In genomic region chr20:32975698-32976674, GRCh38 we compare ENCODE assay signal across 1 cellular context.
A peak's percentile ranks its signal among the peaks of the same experiment; 100 is the strongest.
TF ChIP-seq lines count a peak whose summit lies in the region.

No MANE protein-coding gene starts in this region.

TF ChIP-seq in HepG2, 621 proteins besides CTCF, POLR2A, EP300 and RAD21 (continued from another document and continues in another):
- TF ChIP-seq, protein P1, sequence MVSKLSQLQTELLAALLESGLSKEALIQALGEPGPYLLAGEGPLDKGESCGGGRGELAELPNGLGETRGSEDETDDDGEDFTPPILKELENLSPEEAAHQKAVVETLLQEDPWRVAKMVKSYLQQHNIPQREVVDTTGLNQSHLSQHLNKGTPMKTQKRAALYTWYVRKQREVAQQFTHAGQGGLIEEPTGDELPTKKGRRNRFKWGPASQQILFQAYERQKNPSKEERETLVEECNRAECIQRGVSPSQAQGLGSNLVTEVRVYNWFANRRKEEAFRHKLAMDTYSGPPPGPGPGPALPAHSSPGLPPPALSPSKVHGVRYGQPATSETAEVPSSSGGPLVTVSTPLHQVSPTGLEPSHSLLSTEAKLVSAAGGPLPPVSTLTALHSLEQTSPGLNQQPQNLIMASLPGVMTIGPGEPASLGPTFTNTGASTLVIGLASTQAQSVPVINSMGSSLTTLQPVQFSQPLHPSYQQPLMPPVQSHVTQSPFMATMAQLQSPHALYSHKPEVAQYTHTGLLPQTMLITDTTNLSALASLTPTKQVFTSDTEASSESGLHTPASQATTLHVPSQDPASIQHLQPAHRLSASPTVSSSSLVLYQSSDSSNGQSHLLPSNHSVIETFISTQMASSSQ (IDR thresholded peaks at IDR 0.05; ENCODE audit: low read depth) = no peak
- TF ChIP-seq, protein P1 (CRISPR knock-in tag; IDR thresholded peaks at IDR 0.05; ENCODE audit: borderline replicate concordance) = peak; percentile 34; the same call in 1 of the 2 replicates
- peak; percentile 44; the same call in 1 of the 2 replicates for TF ChIP-seq TAF1 (CRISPR knock-in tag; IDR thresholded peaks at IDR 0.05)
- TF ChIP-seq HDAC2 (CRISPR knock-in tag; IDR thresholded peaks at IDR 0.05) = peak; percentile 67
- no peak for TF ChIP-seq U2AF1 (optimal IDR thresholded peaks at IDR 0.05; ENCODE audit: low read depth, low read length)
- TF ChIP-seq ZNF362 (CRISPR knock-in tag; IDR thresholded peaks at IDR 0.05; ENCODE audit: borderline replicate concordance) = 0 out of 2 replicates have a peak, but pooled peaks have one; percentile 29
- peak; percentile 62; the same call in 1 of the 2 replicates for TF ChIP-seq HNF1B (CRISPR knock-in tag; IDR thresholded peaks at IDR 0.05)
- TF ChIP-seq IKZF1 (IDR thresholded peaks at IDR 0.05) = no peak
- peak; percentile 84 for TF ChIP-seq ZNF331 (CRISPR knock-in tag; IDR thresholded peaks at IDR 0.05)
- TF ChIP-seq ZNF292 (CRISPR knock-in tag; IDR thresholded peaks at IDR 0.05; ENCODE audit: borderline replicate concordance, low read depth) = peak; percentile 93
- peak; percentile 45; the same call in 1 of the 2 replicates for TF ChIP-seq ERF (CRISPR knock-in tag; IDR thresholded peaks at IDR 0.05)
- 0 out of 2 replicates have a peak, but pooled peaks have one; percentile 15 for TF ChIP-seq JUND (CRISPR knock-in tag; IDR thresholded peaks at IDR 0.05)
- TF ChIP-seq CHD4 (IDR thresholded peaks at IDR 0.05; ENCODE audit: borderline replicate concordance, low read length) = no peak
- peak; percentile 64 for TF ChIP-seq RXRA (CRISPR knock-in tag; IDR thresholded peaks at IDR 0.05)
- peak; percentile 45; the same call in 1 of the 2 replicates for TF ChIP-seq ZNF614 (CRISPR knock-in tag; IDR thresholded peaks at IDR 0.05; ENCODE audit: borderline replicate concordance)
- TF ChIP-seq MBNL3 (CRISPR knock-in tag; conservative IDR thresholded peaks at IDR 0.05) = no peak
- 0 out of 4 replicates have a peak, but pooled peaks have one; percentile 24 to 25 for TF ChIP-seq HMGXB4 (CRISPR knock-in tag; IDR thresholded peaks at IDR 0.05; ENCODE audit: borderline replicate concordance in 1 of 2, low read depth in 1 of 2)
- TF ChIP-seq ZNF280B (CRISPR knock-in tag; IDR thresholded peaks at IDR 0.05; ENCODE audit: borderline replicate concordance) = 0 out of 2 replicates have a peak, but pooled peaks have one; percentile 24
- TF ChIP-seq FOSL2 (CRISPR knock-in tag; IDR thresholded peaks at IDR 0.05) = peak; percentile 63; the same call in 1 of the 2 replicates
- TF ChIP-seq, protein P2, sequence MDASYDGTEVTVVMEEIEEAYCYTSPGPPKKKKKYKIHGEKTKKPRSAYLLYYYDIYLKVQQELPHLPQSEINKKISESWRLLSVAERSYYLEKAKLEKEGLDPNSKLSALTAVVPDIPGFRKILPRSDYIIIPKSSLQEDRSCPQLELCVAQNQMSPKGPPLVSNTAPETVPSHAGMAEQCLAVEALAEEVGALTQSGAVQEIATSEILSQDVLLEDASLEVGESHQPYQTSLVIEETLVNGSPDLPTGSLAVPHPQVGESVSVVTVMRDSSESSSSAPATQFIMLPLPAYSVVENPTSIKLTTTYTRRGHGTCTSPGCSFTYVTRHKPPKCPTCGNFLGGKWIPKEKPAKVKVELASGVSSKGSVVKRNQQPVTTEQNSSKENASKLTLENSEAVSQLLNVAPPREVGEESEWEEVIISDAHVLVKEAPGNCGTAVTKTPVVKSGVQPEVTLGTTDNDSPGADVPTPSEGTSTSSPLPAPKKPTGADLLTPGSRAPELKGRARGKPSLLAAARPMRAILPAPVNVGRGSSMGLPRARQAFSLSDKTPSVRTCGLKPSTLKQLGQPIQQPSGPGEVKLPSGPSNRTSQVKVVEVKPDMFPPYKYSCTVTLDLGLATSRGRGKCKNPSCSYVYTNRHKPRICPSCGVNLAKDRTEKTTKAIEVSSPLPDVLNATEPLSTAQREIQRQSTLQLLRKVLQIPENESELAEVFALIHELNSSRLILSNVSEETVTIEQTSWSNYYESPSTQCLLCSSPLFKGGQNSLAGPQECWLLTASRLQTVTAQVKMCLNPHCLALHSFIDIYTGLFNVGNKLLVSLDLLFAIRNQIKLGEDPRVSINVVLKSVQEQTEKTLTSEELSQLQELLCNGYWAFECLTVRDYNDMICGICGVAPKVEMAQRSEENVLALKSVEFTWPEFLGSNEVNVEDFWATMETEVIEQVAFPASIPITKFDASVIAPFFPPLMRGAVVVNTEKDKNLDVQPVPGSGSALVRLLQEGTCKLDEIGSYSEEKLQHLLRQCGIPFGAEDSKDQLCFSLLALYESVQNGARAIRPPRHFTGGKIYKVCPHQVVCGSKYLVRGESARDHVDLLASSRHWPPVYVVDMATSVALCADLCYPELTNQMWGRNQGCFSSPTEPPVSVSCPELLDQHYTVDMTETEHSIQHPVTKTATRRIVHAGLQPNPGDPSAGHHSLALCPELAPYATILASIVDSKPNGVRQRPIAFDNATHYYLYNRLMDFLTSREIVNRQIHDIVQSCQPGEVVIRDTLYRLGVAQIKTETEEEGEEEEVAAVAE (CRISPR knock-in tag; IDR thresholded peaks at IDR 0.05; ENCODE audit: borderline replicate concordance) = peak; percentile 71; the same call in 1 of the 2 replicates
- TF ChIP-seq CBX5 (CRISPR knock-in tag; IDR thresholded peaks at IDR 0.05; ENCODE audit: borderline replicate concordance) = peak; percentile 82
- TF ChIP-seq ZNF768 (CRISPR knock-in tag; IDR thresholded peaks at IDR 0.05) = peak; percentile 29; the same call in 1 of the 2 replicates
- TF ChIP-seq, protein P3, sequence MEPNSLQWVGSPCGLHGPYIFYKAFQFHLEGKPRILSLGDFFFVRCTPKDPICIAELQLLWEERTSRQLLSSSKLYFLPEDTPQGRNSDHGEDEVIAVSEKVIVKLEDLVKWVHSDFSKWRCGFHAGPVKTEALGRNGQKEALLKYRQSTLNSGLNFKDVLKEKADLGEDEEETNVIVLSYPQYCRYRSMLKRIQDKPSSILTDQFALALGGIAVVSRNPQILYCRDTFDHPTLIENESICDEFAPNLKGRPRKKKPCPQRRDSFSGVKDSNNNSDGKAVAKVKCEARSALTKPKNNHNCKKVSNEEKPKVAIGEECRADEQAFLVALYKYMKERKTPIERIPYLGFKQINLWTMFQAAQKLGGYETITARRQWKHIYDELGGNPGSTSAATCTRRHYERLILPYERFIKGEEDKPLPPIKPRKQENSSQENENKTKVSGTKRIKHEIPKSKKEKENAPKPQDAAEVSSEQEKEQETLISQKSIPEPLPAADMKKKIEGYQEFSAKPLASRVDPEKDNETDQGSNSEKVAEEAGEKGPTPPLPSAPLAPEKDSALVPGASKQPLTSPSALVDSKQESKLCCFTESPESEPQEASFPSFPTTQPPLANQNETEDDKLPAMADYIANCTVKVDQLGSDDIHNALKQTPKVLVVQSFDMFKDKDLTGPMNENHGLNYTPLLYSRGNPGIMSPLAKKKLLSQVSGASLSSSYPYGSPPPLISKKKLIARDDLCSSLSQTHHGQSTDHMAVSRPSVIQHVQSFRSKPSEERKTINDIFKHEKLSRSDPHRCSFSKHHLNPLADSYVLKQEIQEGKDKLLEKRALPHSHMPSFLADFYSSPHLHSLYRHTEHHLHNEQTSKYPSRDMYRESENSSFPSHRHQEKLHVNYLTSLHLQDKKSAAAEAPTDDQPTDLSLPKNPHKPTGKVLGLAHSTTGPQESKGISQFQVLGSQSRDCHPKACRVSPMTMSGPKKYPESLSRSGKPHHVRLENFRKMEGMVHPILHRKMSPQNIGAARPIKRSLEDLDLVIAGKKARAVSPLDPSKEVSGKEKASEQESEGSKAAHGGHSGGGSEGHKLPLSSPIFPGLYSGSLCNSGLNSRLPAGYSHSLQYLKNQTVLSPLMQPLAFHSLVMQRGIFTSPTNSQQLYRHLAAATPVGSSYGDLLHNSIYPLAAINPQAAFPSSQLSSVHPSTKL (CRISPR knock-in tag; IDR thresholded peaks at IDR 0.05) = peak; percentile 54
- TF ChIP-seq ZNF496 (CRISPR knock-in tag; IDR thresholded peaks at IDR 0.05; ENCODE audit: insufficient replicate concordance) = no peak
- TF ChIP-seq BHLHE40 (IDR thresholded peaks at IDR 0.05; ENCODE audit: low read length) = peak; percentile 93
- TF ChIP-seq NONO (IDR thresholded peaks at IDR 0.05) = no peak
- peak; percentile 44; the same call in 1 of the 2 replicates for TF ChIP-seq NONO (CRISPR knock-in tag; conservative IDR thresholded peaks at IDR 0.05)
- TF ChIP-seq, protein P4, sequence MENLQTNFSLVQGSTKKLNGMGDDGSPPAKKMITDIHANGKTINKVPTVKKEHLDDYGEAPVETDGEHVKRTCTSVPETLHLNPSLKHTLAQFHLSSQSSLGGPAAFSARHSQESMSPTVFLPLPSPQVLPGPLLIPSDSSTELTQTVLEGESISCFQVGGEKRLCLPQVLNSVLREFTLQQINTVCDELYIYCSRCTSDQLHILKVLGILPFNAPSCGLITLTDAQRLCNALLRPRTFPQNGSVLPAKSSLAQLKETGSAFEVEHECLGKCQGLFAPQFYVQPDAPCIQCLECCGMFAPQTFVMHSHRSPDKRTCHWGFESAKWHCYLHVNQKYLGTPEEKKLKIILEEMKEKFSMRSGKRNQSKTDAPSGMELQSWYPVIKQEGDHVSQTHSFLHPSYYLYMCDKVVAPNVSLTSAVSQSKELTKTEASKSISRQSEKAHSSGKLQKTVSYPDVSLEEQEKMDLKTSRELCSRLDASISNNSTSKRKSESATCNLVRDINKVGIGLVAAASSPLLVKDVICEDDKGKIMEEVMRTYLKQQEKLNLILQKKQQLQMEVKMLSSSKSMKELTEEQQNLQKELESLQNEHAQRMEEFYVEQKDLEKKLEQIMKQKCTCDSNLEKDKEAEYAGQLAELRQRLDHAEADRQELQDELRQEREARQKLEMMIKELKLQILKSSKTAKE (CRISPR knock-in tag; IDR thresholded peaks at IDR 0.05; ENCODE audit: borderline replicate concordance) = 0 out of 2 replicates have a peak, but pooled peaks have one; percentile 37
- no peak for TF ChIP-seq SP1 (IDR thresholded peaks at IDR 0.05)
- TF ChIP-seq SP1 (CRISPR knock-in tag; IDR thresholded peaks at IDR 0.05) = peak; percentile 33; the same call in 1 of the 2 replicates
